21 cellular contexts compared by ENCODE assay signal in genomic region chr3:141089339-141090152, GRCh38. TPM values are rescaled to one million over a fixed set of nuclear protein-coding genes. Genes with fewer than 3 reads are reported as not detected.
"Had no signal": no experiment of that assay in that cellular context is flagged by ENCODE, and none has a peak within 500 bp of the region (broad histone marks: within the 10 kb centered on the region; RNA-seq: fewer than 3 reads in every experiment).

No MANE protein-coding gene starts in this region.

- DNase-seq: activated CD4-positive, alpha-beta T cell treated with anti-CD3 and anti-CD28 coated beads, Interleukin-2, amount 50 U/mL, for 1 hour; activated CD4-positive, CD25-positive, alpha-beta regulatory T cell treated with anti-CD3 and anti-CD28 coated beads, Interleukin-2, amount 50 U/mL, for 72 hours; activated CD8-positive, alpha-beta memory T cell treated with anti-CD3 and anti-CD28 coated beads, Interleukin-2, amount 50 U/mL, for 4 hours; activated effector memory CD4-positive, alpha-beta T cell treated with Interleukin-2 at 50 U/mL for 16 hours; activated naive CD4-positive, alpha-beta T cell treated with anti-CD3 and anti-CD28 coated beads, Interleukin-2, amount 50 U/mL, for 16 hours; activated T-cell treated with anti-CD3 and anti-CD28 coated beads, Interleukin-2, amount 50 U/mL, for 4 hours; cerebellar nuclear complex; cortex of kidney; effector CD4-positive, alpha-beta T cell; gastrocnemius medialis; heart left ventricle; immature natural killer cell; naive thymus-derived CD4-positive, alpha-beta T cell; retina; stimulated activated CD4-positive, alpha-beta T cell treated with anti-CD3 and anti-CD28 coated beads, Interleukin-2, amount 100 ng/mL, for 24 hours; stimulated activated naive CD8-positive, alpha-beta T cell treated with anti-CD3 and anti-CD28 coated beads, Interleukin-15, amount 100 ng/mL, for 72 hours; upper lobe of left lung had no signal

- H3K36me3 ChIP-seq: ascending aorta, gastrocnemius medialis, heart left ventricle, upper lobe of left lung had no signal

- H3K4me3 ChIP-seq: ascending aorta, gastrocnemius medialis, heart left ventricle, upper lobe of left lung had no signal

- ATAC-seq: activated T-cell treated with anti-CD3 and anti-CD28 coated beads, Interleukin-2, amount 50 U/mL, for 4 hours; esophagus mucosa; gastrocnemius medialis; heart left ventricle; naive thymus-derived CD4-positive, alpha-beta T cell; stimulated activated naive CD8-positive, alpha-beta T cell treated with anti-CD3 and anti-CD28 coated beads, Interleukin-15, amount 100 ng/mL, for 72 hours had no signal

- H3K4me1 Mint-ChIP-seq: immature natural killer cell; memory B cell; naive thymus-derived CD4-positive, alpha-beta T cell; stimulated activated naive CD8-positive, alpha-beta T cell treated with anti-CD3 and anti-CD28 coated beads, Interleukin-15, amount 100 ng/mL, for 72 hours had no signal

- H3K36me3 Mint-ChIP-seq: immature natural killer cell; memory B cell; naive thymus-derived CD4-positive, alpha-beta T cell had no signal

- H3K27me3 Mint-ChIP-seq: stimulated activated naive CD8-positive, alpha-beta T cell treated with anti-CD3 and anti-CD28 coated beads, Interleukin-15, amount 100 ng/mL, for 72 hours had no signal

- H3K4me3 Mint-ChIP-seq: activated T-cell treated with anti-CD3 and anti-CD28 coated beads, Interleukin-2, amount 50 U/mL, for 4 hours; immature natural killer cell; memory B cell; naive thymus-derived CD4-positive, alpha-beta T cell; stimulated activated naive CD8-positive, alpha-beta T cell treated with anti-CD3 and anti-CD28 coated beads, Interleukin-15, amount 100 ng/mL, for 72 hours; T-helper 1 cell treated with Interleukin-12 subunit alpha and Interleukin-12 subunit beta and Interleukin-4 antibody, amounts not matched to agents 30 μg/mL and 1 μg/mL, for 36 hours had no signal

- H3K9me3 Mint-ChIP-seq: activated T-cell treated with anti-CD3 and anti-CD28 coated beads, Interleukin-2, amount 50 U/mL, for 4 hours; immature natural killer cell; memory B cell; naive thymus-derived CD4-positive, alpha-beta T cell; stimulated activated naive CD8-positive, alpha-beta T cell treated with anti-CD3 and anti-CD28 coated beads, Interleukin-15, amount 100 ng/mL, for 72 hours; T-helper 1 cell treated with Interleukin-12 subunit alpha and Interleukin-12 subunit beta and Interleukin-4 antibody, amounts not matched to agents 30 μg/mL and 1 μg/mL, for 36 hours had no signal

- H3K27ac Mint-ChIP-seq: immature natural killer cell; memory B cell; naive thymus-derived CD4-positive, alpha-beta T cell; stimulated activated naive CD8-positive, alpha-beta T cell treated with anti-CD3 and anti-CD28 coated beads, Interleukin-15, amount 100 ng/mL, for 72 hours; T-helper 1 cell treated with Interleukin-12 subunit alpha and Interleukin-12 subunit beta and Interleukin-4 antibody, amounts not matched to agents 30 μg/mL and 1 μg/mL, for 36 hours had no signal

- H3K4me1 ChIP-seq: upper lobe of left lung had no signal

- H3K27ac ChIP-seq: ascending aorta, gastrocnemius medialis, heart left ventricle, upper lobe of left lung had no signal

- H3K27me3 ChIP-seq: ascending aorta, gastrocnemius medialis, heart left ventricle, upper lobe of left lung had no signal

- H3K9me3 ChIP-seq: ascending aorta, gastrocnemius medialis, heart left ventricle, upper lobe of left lung had no signal

RNA-seq across cellular contexts. Expression of gene SPSB4, which starts 38.4 kb away (rescaled TPM):
- total RNA-seq: activated T-cell treated with anti-CD3 and anti-CD28 coated beads, Interleukin-2, amount 50 U/mL, for 4 hours; ascending aorta; esophagus mucosa; naive thymus-derived CD4-positive, alpha-beta T cell had no signal
- polyA plus RNA-seq: immature natural killer cell; naive thymus-derived CD4-positive, alpha-beta T cell had no signal
